In the genomic region with DNA sequence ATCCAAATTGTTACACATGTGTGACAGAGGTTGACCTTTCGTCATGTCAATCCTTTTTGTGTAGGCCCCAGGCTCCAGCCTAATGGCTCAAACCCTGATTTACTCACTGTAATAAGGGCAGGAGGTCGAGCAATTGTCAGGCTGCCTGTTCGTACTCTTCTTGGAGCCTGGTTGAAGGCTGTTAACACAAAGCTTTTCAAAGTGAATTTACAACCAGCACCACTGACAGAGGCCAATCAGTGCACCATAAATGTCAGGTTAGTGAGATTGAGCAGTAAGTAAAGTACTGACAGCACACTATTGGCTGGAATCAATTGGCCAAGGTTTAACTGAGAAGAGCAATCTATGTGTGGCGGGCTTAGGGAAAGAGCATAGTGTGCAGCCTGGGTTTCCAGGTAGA, we compare ENCODE assay signal across 22 cellular contexts.
"Had no signal": no experiment of that assay in that cellular context is flagged by ENCODE, and none has a peak within 500 bp of the region (broad histone marks: within the 10 kb centered on the region; RNA-seq: fewer than 3 reads in every experiment).

No MANE protein-coding gene starts in this region.

- DNase-seq: dorsolateral prefrontal cortex; effector CD4-positive, alpha-beta T cell; hypothalamus; kidney; left lung; mesenchymal stem cell; mucosa of descending colon; naive B cell; occipital lobe; ovary; posterior cingulate gyrus; psoas muscle; right cardiac atrium; sigmoid colon; stimulated activated CD4-positive, alpha-beta T cell treated with anti-CD3 and anti-CD28 coated beads, Interleukin-2, amount 100 ng/mL, for 24 hours; stimulated activated CD4-positive, alpha-beta T cell treated with anti-CD3 and anti-CD28 coated beads, Interleukin-4, amount 100 ng/mL, for 24 hours; stimulated activated naive CD4-positive, alpha-beta T cell treated with Interleukin-2 at 50 U/mL for 16 hours; stomach; upper lobe of right lung; uterus had no signal

- H3K4me3 ChIP-seq: dorsolateral prefrontal cortex, left lung, mucosa of descending colon, ovary, psoas muscle, sigmoid colon, stomach, tibial nerve, upper lobe of right lung, uterus had no signal

- H3K27me3 ChIP-seq: ovary, sigmoid colon, uterus had no signal

- H3K9me3 ChIP-seq: left lung, mucosa of descending colon, ovary, psoas muscle, sigmoid colon, stomach, tibial nerve, upper lobe of right lung, uterus had no signal

- H3K36me3 ChIP-seq: left lung, ovary, sigmoid colon, stomach, tibial nerve, upper lobe of right lung, uterus had no signal

- H3K4me1 ChIP-seq: left lung, psoas muscle, stomach, upper lobe of right lung, uterus had no signal

- H3K27ac ChIP-seq: dorsolateral prefrontal cortex, left lung, ovary, psoas muscle, sigmoid colon, stomach, tibial nerve, upper lobe of right lung, uterus had no signal

- ATAC-seq: left lung; mucosa of descending colon; psoas muscle; right cardiac atrium; stimulated activated effector memory CD8-positive, alpha-beta T cell treated with anti-CD3 and anti-CD28 coated beads, Interleukin-12 subunit alpha, Interleukin-12 subunit beta, amount 100 ng/mL, for 72 hours; upper lobe of right lung had no signal
